Comparison of ENCODE assay signal across 8 cellular contexts in genomic region chr12:43957732-43958131, GRCh38.
DNase-seq lines count a peak whose midpoint lies in the region; FAIRE-seq and TF ChIP-seq lines count a peak whose summit lies in the region.

No MANE protein-coding gene starts in this region.

- no peaks in the 10 kb centered on the region for H3K4me1 ChIP-seq in stomach

- 0 to 7% (median 4%) methylated on average over 1 of the region's 1 CpG for WGBS in stomach, 5 donors

- TF ChIP-seq CTCF in AG10803 (conservative IDR thresholded peaks at IDR 0.05; ENCODE audit: low read length) (peak; percentile 68), HFF-Myc (IDR thresholded peaks at IDR 0.05; ENCODE audit: low read depth, low read length, missing control alignments) (peak; percentile 40), fibroblast of pulmonary artery (IDR thresholded peaks at IDR 0.05; ENCODE audit: low read length, missing control alignments) (peak; percentile 61), stomach (IDR thresholded peaks at IDR 0.05) (peak in 2 of 7 experiments; percentile 8 to 25)

- no peak for TF ChIP-seq EP300 in stomach (IDR thresholded peaks at IDR 0.05)

- no peak overlapping the region for H3K27ac ChIP-seq in stomach

- no peaks in the 10 kb centered on the region for H3K27me3 ChIP-seq in stomach

- no peaks in the 10 kb centered on the region for H3K36me3 ChIP-seq in stomach

- H3K9me3 ChIP-seq in stomach = no peaks in the 10 kb centered on the region

- peak; percentile 69 for DNase-seq in AG10803 (ENCODE audit: low read depth)
- peak; percentile 19 for DNase-seq in GM12891 (ENCODE audit: insufficient read length, low spot score)
- DNase-seq in HFF-Myc (ENCODE audit: extremely low read depth, low read depth) = peak; percentile 21
- DNase-seq in LoVo (ENCODE audit: low spot score) = peak; percentile 35
- DNase-seq in SW480 (ENCODE audit: low spot score) = peak; percentile 33
- DNase-seq in fibroblast of pulmonary artery (ENCODE audit: low read depth) = peak; percentile 75
- peak; percentile 32 for DNase-seq in non-pigmented ciliary epithelial cell (ENCODE audit: low read depth)
- DNase-seq in stomach = no peak

- no peak overlapping the region for H3K4me3 ChIP-seq in AG10803 (ENCODE audit: low read length)
- H3K4me3 ChIP-seq in HFF-Myc (replicated peaks; ENCODE audit: low read depth, low read length) = no peak overlapping the region
- no peak overlapping the region for H3K4me3 ChIP-seq in fibroblast of pulmonary artery (replicated peaks; ENCODE audit: low read depth, low read length)
- no peak overlapping the region for H3K4me3 ChIP-seq in stomach

- peak; percentile 85 for FAIRE-seq in GM12891 (lab: Jason Lieb, UNC)

- TF ChIP-seq POLR2A in GM12891 (IDR thresholded peaks at IDR 0.05; ENCODE audit: low read depth, low read length) (no peak), stomach (IDR thresholded peaks at IDR 0.05) (no peak)

- intact Hi-C loops in stomach (cut with DNase I; ENCODE audit: low total_unique reads) = no loop called here

TF ChIP-seq in GM12891, 5 proteins besides CTCF, POLR2A, EP300 and RAD21:
- TF ChIP-seq POLR2AphosphoS5 (IDR thresholded peaks at IDR 0.05; ENCODE audit: low read depth, low read length) = no peak
- TF ChIP-seq POU2F2 (IDR thresholded peaks at IDR 0.05; ENCODE audit: low read depth, low read length) = no peak
- no peak for TF ChIP-seq PAX5 (IDR thresholded peaks at IDR 0.05; ENCODE audit: insufficient read depth, low read length, severe bottlenecking)
- no peak for TF ChIP-seq TAF1 (IDR thresholded peaks at IDR 0.05; ENCODE audit: low read depth, low read length)
- TF ChIP-seq SPI1 (IDR thresholded peaks at IDR 0.05; ENCODE audit: low read depth, low read length) = peak; percentile 62
